ENCODE assay signal across 1 cellular context in genomic region chr19:42912941-42913340, GRCh38. TPM values are rescaled to one million over a fixed set of nuclear protein-coding genes. Genes with fewer than 3 reads are reported as not detected.
"Had no signal": no experiment of that assay in that cellular context is flagged by ENCODE, and none has a peak within 500 bp of the region (broad histone marks: within the 10 kb centered on the region; RNA-seq: fewer than 3 reads in every experiment).

No MANE protein-coding gene starts in this region.

RNA-seq across cellular contexts. Expression of gene PSG6, which starts 4.8 kb away (rescaled TPM):
- total RNA-seq: GM12878 had no signal
- polyA plus RNA-seq: GM12878 had no signal

RNA-seq across cellular contexts. Expression of gene PSG7, which starts 24.1 kb away (rescaled TPM):
- total RNA-seq: GM12878 had no signal
- polyA plus RNA-seq: GM12878 had no signal

RNA-seq across cellular contexts. Expression of gene PSG1, which starts 33.4 kb away (rescaled TPM):
- total RNA-seq: GM12878 had no signal
- polyA plus RNA-seq: GM12878 had no signal
